11 cellular contexts compared by ENCODE assay signal in genomic region chr1:229452956-229453801, GRCh38. TPM values are rescaled to one million over a fixed set of nuclear protein-coding genes. Genes with fewer than 3 reads are reported as not detected.
DNase-seq lines count a peak whose midpoint lies in the region; ATAC-seq lines count a peak whose summit lies in the region.
"Had no signal": no experiment of that assay in that cellular context is flagged by ENCODE, and none has a peak within 500 bp of the region (broad histone marks: within the 10 kb centered on the region; RNA-seq: fewer than 3 reads in every experiment).

No MANE protein-coding gene starts in this region.

- H2BK120ac ChIP-seq in mesenchymal stem cell (ENCODE audit: low read depth, low read length) (no peak overlapping the region), neuronal stem cell (ENCODE audit: low read depth, low read length) (no peak overlapping the region)

- no peak overlapping the region for H2BK15ac ChIP-seq in mesenchymal stem cell (ENCODE audit: low read depth, poor library complexity, severe bottlenecking)
- H2BK15ac ChIP-seq in neuronal stem cell (ENCODE audit: low read length) = no peak overlapping the region

- peaks cover 87% of the 10 kb centered on the region for H3K36me3 Mint-ChIP-seq in activated T-helper 17 cell treated with anti-CD3 and anti-CD28 coated beads, Interleukin-2, amount 50 U/mL, for 72 hours (ENCODE audit: low read depth)

- no peaks in the 10 kb centered on the region for H3K9me3 Mint-ChIP-seq in activated T-helper 17 cell treated with anti-CD3 and anti-CD28 coated beads, Interleukin-2, amount 50 U/mL, for 72 hours
- H3K9me3 Mint-ChIP-seq: activated naive CD8-positive, alpha-beta T cell treated with anti-CD3 and anti-CD28 coated beads, Interleukin-2, amount 10 ng/mL, durations not matched to agents 7 days and 5 days had no signal

- H3K27me3 ChIP-seq in mesenchymal stem cell (ENCODE audit: control insufficient read depth in 1 of 2, insufficient read depth in 1 of 2, low read length in 2 of 2) = no peaks in the 10 kb centered on the region
- no peaks in the 10 kb centered on the region for H3K27me3 ChIP-seq in neuronal stem cell (ENCODE audit: control insufficient read depth in 3 of 3, insufficient read depth in 3 of 3, low read depth in 1 of 3, low read length in 3 of 3)

- H3K27ac ChIP-seq in mesenchymal stem cell (ENCODE audit: low read length, poor library complexity, severe bottlenecking) = no peak overlapping the region
- H3K27ac ChIP-seq in neuronal stem cell (replicated peaks; ENCODE audit: low read length) = no peak overlapping the region

- WGBS in mesenchymal stem cell = 98% methylated on average over 2 of the region's 5 CpGs
- no CpG with 5 or more reads among the region's 5 CpGs for WGBS in neuronal stem cell (ENCODE audit: extremely low coverage in 2 of 2, insufficient read length in 2 of 2, insufficient replicate concordance in 1 of 2), 2 donors

- H2BK12ac ChIP-seq in mesenchymal stem cell (ENCODE audit: low read length in 2 of 2) = no peak overlapping the region
- no peak overlapping the region for H2BK12ac ChIP-seq in neuronal stem cell (ENCODE audit: low read length)

- no peak overlapping the region for H3K14ac ChIP-seq in mesenchymal stem cell (ENCODE audit: low read length in 2 of 2)
- no peak overlapping the region for H3K14ac ChIP-seq in neuronal stem cell (ENCODE audit: low read length)

- ATAC-seq in GM21723 (IDR thresholded peaks at IDR 0.05; ENCODE audit: unreplicated experiment) = no peak
- ATAC-seq in activated T-helper 17 cell treated with anti-CD3 and anti-CD28 coated beads, Interleukin-2, amount 50 U/mL, for 72 hours (replicated peaks) = no peak

- DNase-seq in DMS 273 treated with DMSO at 0.1 percent for 48 hours (lab: John Stamatoyannopoulos, UW) (peak; percentile 5), Kasumi-1 (lab: John Stamatoyannopoulos, UW) (peak; percentile 26 to 55), amniotic epithelial cell (ENCODE audit: low read depth) (peak; percentile 40), mesenchymal stem cell (peak; percentile 32), neuronal stem cell (ENCODE audit: low spot score) (no peak), posterior cingulate gyrus (no peak)
- DNase-seq: activated naive CD8-positive, alpha-beta T cell treated with anti-CD3 and anti-CD28 coated beads, Interleukin-2, amount 10 ng/mL, durations not matched to agents 7 days and 5 days; NK-92 treated with Interleukin-12 subunit alpha and Interleukin-12 subunit beta, amount 100 ng/mL, for 24 hours; occipital lobe had no signal

- no peak overlapping the region for H3K4ac ChIP-seq in mesenchymal stem cell (ENCODE audit: low read depth in 1 of 2, low read length in 2 of 2)
- no peak overlapping the region for H3K4ac ChIP-seq in neuronal stem cell (ENCODE audit: low read length)

- H2BK5ac ChIP-seq in mesenchymal stem cell (ENCODE audit: low read depth, low read length, poor library complexity, severe bottlenecking) = no peak overlapping the region
- H2BK5ac ChIP-seq in neuronal stem cell (ENCODE audit: low read length) = no peak overlapping the region

- no peak overlapping the region for H3K18ac ChIP-seq in mesenchymal stem cell (ENCODE audit: low read depth in 1 of 2, low read length in 2 of 2)
- no peak overlapping the region for H3K18ac ChIP-seq in neuronal stem cell (ENCODE audit: low read length)

- H2AFZ ChIP-seq in mesenchymal stem cell (ENCODE audit: low read depth, low read length) (no peak overlapping the region), neuronal stem cell (ENCODE audit: low read length) (no peak overlapping the region)

- H3K9me3 ChIP-seq in mesenchymal stem cell (ENCODE audit: control insufficient read depth, low read length) (no peaks in the 10 kb centered on the region), neuronal stem cell (replicated peaks in 1 of 2; ENCODE audit: control insufficient read depth in 2 of 2, insufficient read depth in 1 of 2, low read depth in 1 of 2, low read length in 2 of 2) (no peaks in the 10 kb centered on the region)

- H3K4me1 ChIP-seq in mesenchymal stem cell (ENCODE audit: control insufficient read depth, insufficient read depth, low read depth, low read length) (no peaks in the 10 kb centered on the region), neuronal stem cell (ENCODE audit: control insufficient read depth in 2 of 2, insufficient read depth in 1 of 2, low read depth in 1 of 2, low read length in 2 of 2) (no peaks in the 10 kb centered on the region)

- H3K27me3 Mint-ChIP-seq in activated T-helper 17 cell treated with anti-CD3 and anti-CD28 coated beads, Interleukin-2, amount 50 U/mL, for 72 hours = no peaks in the 10 kb centered on the region
- H3K27me3 Mint-ChIP-seq: activated naive CD8-positive, alpha-beta T cell treated with anti-CD3 and anti-CD28 coated beads, Interleukin-2, amount 10 ng/mL, durations not matched to agents 7 days and 5 days had no signal

- intact Hi-C loops in posterior cingulate gyrus (cut with DNase I) = no loop called here

- H3K4me2 ChIP-seq in mesenchymal stem cell (ENCODE audit: low read length, poor library complexity, severe bottlenecking) (no peak overlapping the region), neuronal stem cell (ENCODE audit: insufficient read depth, low read length, poor library complexity, severe bottlenecking) (no peak overlapping the region)

- H3K27ac Mint-ChIP-seq in activated T-helper 17 cell treated with anti-CD3 and anti-CD28 coated beads, Interleukin-2, amount 50 U/mL, for 72 hours = no peak overlapping the region
- H3K27ac Mint-ChIP-seq: activated naive CD8-positive, alpha-beta T cell treated with anti-CD3 and anti-CD28 coated beads, Interleukin-2, amount 10 ng/mL, durations not matched to agents 7 days and 5 days had no signal

- no peak overlapping the region for H3K9ac ChIP-seq in mesenchymal stem cell (ENCODE audit: low read length)
- H3K9ac ChIP-seq in neuronal stem cell (ENCODE audit: low read depth, low read length, poor library complexity) = no peak overlapping the region

- H4K8ac ChIP-seq in mesenchymal stem cell (ENCODE audit: low read length) (no peak overlapping the region), neuronal stem cell (ENCODE audit: low read depth, low read length) (no peak overlapping the region)

- no peak overlapping the region for H4K91ac ChIP-seq in mesenchymal stem cell (ENCODE audit: low read length)
- H4K91ac ChIP-seq in neuronal stem cell (ENCODE audit: low read depth, low read length, poor library complexity) = no peak overlapping the region

- H3K4me3 Mint-ChIP-seq in activated T-helper 17 cell treated with anti-CD3 and anti-CD28 coated beads, Interleukin-2, amount 50 U/mL, for 72 hours = no peak overlapping the region
- H3K4me3 Mint-ChIP-seq: activated naive CD8-positive, alpha-beta T cell treated with anti-CD3 and anti-CD28 coated beads, Interleukin-2, amount 10 ng/mL, durations not matched to agents 7 days and 5 days had no signal

- H3K4me3 ChIP-seq in mesenchymal stem cell (ENCODE audit: insufficient read depth in 1 of 2, low read depth in 1 of 2, low read length in 2 of 2) = no peak overlapping the region
- no peak overlapping the region for H3K4me3 ChIP-seq in neuronal stem cell (ENCODE audit: low read length in 2 of 2)

- H3K36me3 ChIP-seq in mesenchymal stem cell (ENCODE audit: control insufficient read depth in 1 of 2, insufficient read depth in 2 of 2, low read depth in 1 of 2, low read length in 2 of 2) = peaks cover 13 to 68% of the 10 kb centered on the region in 2 experiments
- H3K36me3 ChIP-seq in neuronal stem cell (replicated peaks in 1 of 2; ENCODE audit: control insufficient read depth in 2 of 2, insufficient read depth in 2 of 2, low read length in 2 of 2) = peaks cover 12 to 93% of the 10 kb centered on the region in 2 donors

- H3K79me1 ChIP-seq in mesenchymal stem cell (replicated peaks; ENCODE audit: low read length, poor library complexity, severe bottlenecking) (peaks cover 2% of the 10 kb centered on the region), neuronal stem cell (ENCODE audit: low read depth, low read length) (no peaks in the 10 kb centered on the region)

- H3K23ac ChIP-seq in mesenchymal stem cell (ENCODE audit: low read length in 2 of 2) = no peak overlapping the region
- H3K23ac ChIP-seq in neuronal stem cell (ENCODE audit: low read depth, low read length, poor library complexity) = no peak overlapping the region

- H2AK5ac ChIP-seq in mesenchymal stem cell (ENCODE audit: low read length, severe bottlenecking) (no peak overlapping the region), neuronal stem cell (ENCODE audit: low read depth, low read length) (no peak overlapping the region)

- H3K4me1 Mint-ChIP-seq in activated T-helper 17 cell treated with anti-CD3 and anti-CD28 coated beads, Interleukin-2, amount 50 U/mL, for 72 hours = no peaks in the 10 kb centered on the region

RNA-seq across cellular contexts. Expression of gene ACTA1, which starts 19.3 kb away (rescaled TPM):
- 0.07 TPM for polyA plus RNA-seq in mesenchymal stem cell (2013, experiment 1 of 2)
- 0.08 TPM for polyA plus RNA-seq in mesenchymal stem cell (2013, experiment 2 of 2)
- 7.1 TPM for polyA plus RNA-seq in neuronal stem cell (2013, experiment 1 of 2)
- 6.8 TPM for polyA plus RNA-seq in neuronal stem cell (2013, experiment 2 of 2)
- not detected for total RNA-seq in activated T-helper 17 cell treated with anti-CD3 and anti-CD28 coated beads, Interleukin-2, amount 50 U/mL, for 72 hours
- total RNA-seq: activated naive CD8-positive, alpha-beta T cell treated with anti-CD3 and anti-CD28 coated beads, Interleukin-2, amount 10 ng/mL, durations not matched to agents 7 days and 5 days had no signal

RNA-seq across cellular contexts. Expression of gene NUP133, which starts 55.0 kb away (rescaled TPM):
- polyA plus RNA-seq in mesenchymal stem cell (2013, experiment 1 of 2) = 11.6 TPM
- 11.8 TPM for polyA plus RNA-seq in mesenchymal stem cell (2013, experiment 2 of 2)
- polyA plus RNA-seq in neuronal stem cell (2013, experiment 1 of 2) = 22.6 TPM
- polyA plus RNA-seq in neuronal stem cell (2013, experiment 2 of 2) = 24.2 TPM
- 10 to 100 TPM; 42.1 to 52.1 TPM for total RNA-seq in activated T-helper 17 cell treated with anti-CD3 and anti-CD28 coated beads, Interleukin-2, amount 50 U/mL, for 72 hours

Comparison
In these comparisons a context has a peak if more than half of its experiments do, and no peak if none do; other contexts are left out.
1. DNase-seq: peak in DMS 273 treated with DMSO at 0.1 percent for 48 hours (single experiment), Kasumi-1 (2 of 2), amniotic epithelial cell (single experiment) and mesenchymal stem cell (single experiment); none in neuronal stem cell (single experiment) and posterior cingulate gyrus (0 of 10).